1 cellular context compared by ENCODE assay signal in the genomic region with DNA sequence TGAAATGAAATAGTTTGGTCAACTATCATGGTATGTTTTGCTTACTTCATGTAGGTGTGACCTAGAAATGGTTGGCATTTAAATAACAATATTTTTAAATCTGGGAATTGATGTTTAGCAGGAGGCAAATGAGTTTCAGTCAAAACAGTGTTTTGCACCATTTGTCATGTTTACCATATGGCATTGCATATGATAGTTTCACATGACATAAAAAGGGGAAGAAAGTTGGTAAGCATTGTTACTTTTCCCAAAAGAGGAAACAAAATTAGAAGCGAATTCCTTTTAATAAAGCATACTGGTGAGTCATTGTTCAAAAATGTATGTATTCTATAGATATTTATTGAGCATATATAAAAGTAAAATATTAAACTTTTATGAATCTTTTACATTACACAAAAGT.
TF ChIP-seq lines count a peak whose summit lies in the region.

No MANE protein-coding gene starts in this region.

TF ChIP-seq in endothelial cell of umbilical vein, 7 proteins besides CTCF, POLR2A, EP300 and RAD21:
- TF ChIP-seq FOS (IDR thresholded peaks at IDR 0.05; ENCODE audit: borderline replicate concordance, insufficient read depth, low read length): no peak
- no peak for TF ChIP-seq EZH2 (IDR thresholded peaks at IDR 0.05; ENCODE audit: borderline replicate concordance, low read depth, low read length, severe bottlenecking)
- TF ChIP-seq GATA2 (IDR thresholded peaks at IDR 0.05; ENCODE audit: insufficient read depth, insufficient read length, low read depth, low read length): no peak
- TF ChIP-seq, protein P1, sequence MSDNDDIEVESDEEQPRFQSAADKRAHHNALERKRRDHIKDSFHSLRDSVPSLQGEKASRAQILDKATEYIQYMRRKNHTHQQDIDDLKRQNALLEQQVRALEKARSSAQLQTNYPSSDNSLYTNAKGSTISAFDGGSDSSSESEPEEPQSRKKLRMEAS (IDR thresholded peaks at IDR 0.05; ENCODE audit: insufficient read depth, insufficient read length): no peak
- no peak for TF ChIP-seq POLR2AphosphoS5 (IDR thresholded peaks at IDR 0.05; ENCODE audit: insufficient read depth, low read depth, low read length)
- no peak for TF ChIP-seq MYC (IDR thresholded peaks at IDR 0.05; ENCODE audit: low read depth, low read length)
- TF ChIP-seq JUN (IDR thresholded peaks at IDR 0.05; ENCODE audit: borderline replicate concordance, insufficient read depth, insufficient read length, low read depth): no peak
